ENCODE assay signal across 1 cellular context in genomic region chr19:45376045-45376724, GRCh38.
A peak's percentile ranks its signal among the peaks of the same experiment; 100 is the strongest.
TF ChIP-seq lines count a peak whose summit lies in the region.

No MANE protein-coding gene starts in this region.

TF ChIP-seq in endothelial cell of umbilical vein, 7 proteins besides CTCF, POLR2A, EP300 and RAD21:
- peak; percentile 85 for TF ChIP-seq POLR2AphosphoS5 (IDR thresholded peaks at IDR 0.05; ENCODE audit: insufficient read depth, low read depth, low read length)
- TF ChIP-seq, protein P1, sequence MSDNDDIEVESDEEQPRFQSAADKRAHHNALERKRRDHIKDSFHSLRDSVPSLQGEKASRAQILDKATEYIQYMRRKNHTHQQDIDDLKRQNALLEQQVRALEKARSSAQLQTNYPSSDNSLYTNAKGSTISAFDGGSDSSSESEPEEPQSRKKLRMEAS (IDR thresholded peaks at IDR 0.05; ENCODE audit: insufficient read depth, insufficient read length): peak; percentile 64
- TF ChIP-seq JUN (IDR thresholded peaks at IDR 0.05; ENCODE audit: borderline replicate concordance, insufficient read depth, insufficient read length, low read depth): no peak
- no peak for TF ChIP-seq GATA2 (IDR thresholded peaks at IDR 0.05; ENCODE audit: insufficient read depth, insufficient read length, low read depth, low read length)
- no peak for TF ChIP-seq EZH2 (IDR thresholded peaks at IDR 0.05; ENCODE audit: borderline replicate concordance, low read depth, low read length, severe bottlenecking)
- no peak for TF ChIP-seq MYC (IDR thresholded peaks at IDR 0.05; ENCODE audit: low read depth, low read length)
- TF ChIP-seq FOS (IDR thresholded peaks at IDR 0.05; ENCODE audit: borderline replicate concordance, insufficient read depth, low read length): no peak
